In genomic region chrX:11756354-11757318, GRCh38 we compare ENCODE assay signal across 1 cellular context.
TF ChIP-seq lines count a peak whose summit lies in the region.

No MANE protein-coding gene starts in this region.

TF ChIP-seq in HepG2, 621 proteins besides CTCF, POLR2A, EP300 and RAD21:
- TF ChIP-seq KIAA2018 (CRISPR knock-in tag; IDR thresholded peaks at IDR 0.05; ENCODE audit: borderline replicate concordance), result no peak
- peak; percentile 16 for TF ChIP-seq XRCC5 (optimal IDR thresholded peaks at IDR 0.05; ENCODE audit: low read length)
